Comparison of ENCODE assay signal across 8 cellular contexts in genomic region chr13:49976314-49977258, GRCh38. TPM values are rescaled to one million over a fixed set of nuclear protein-coding genes. Genes with fewer than 3 reads are reported as not detected.
DNase-seq lines count a peak whose midpoint lies in the region; ATAC-seq and TF ChIP-seq lines count a peak whose summit lies in the region.

No MANE protein-coding gene starts in this region.

- ATAC-seq in activated CD4-positive, alpha-beta T cell treated with anti-CD3 and anti-CD28 coated beads for 36 hours: peak; percentile 83
- ATAC-seq in left lung (peak; percentile 94), HG03159 (IDR thresholded peaks at IDR 0.05; ENCODE audit: unreplicated experiment) (no peak)

- H4K20me1 ChIP-seq in DOHH2 (ENCODE audit: control insufficient read depth, insufficient read depth, low read depth, low read length): no peaks in the 10 kb centered on the region

- H3K9me3 Mint-ChIP-seq in activated CD4-positive, alpha-beta T cell treated with anti-CD3 and anti-CD28 coated beads for 36 hours (ENCODE audit: low read depth): no peaks in the 10 kb centered on the region
- no peaks in the 10 kb centered on the region for H3K9me3 Mint-ChIP-seq in chondrocyte (ENCODE audit: low read depth)

- no peak overlapping the region for H3K4me2 ChIP-seq in DOHH2 (ENCODE audit: low read length)

- no peaks in the 10 kb centered on the region for H3K36me3 Mint-ChIP-seq in activated CD4-positive, alpha-beta T cell treated with anti-CD3 and anti-CD28 coated beads for 36 hours (ENCODE audit: low read depth)
- H3K36me3 Mint-ChIP-seq in chondrocyte (ENCODE audit: low read depth): peaks cover 1% of the 10 kb centered on the region

- DNase-seq in NCI-H446 (lab: John Stamatoyannopoulos, UW): peak; percentile 3 to 57
- peak; percentile 87 for DNase-seq in activated CD4-positive, alpha-beta T cell treated with anti-CD3 and anti-CD28 coated beads for 36 hours
- DNase-seq in chondrocyte (ENCODE audit: low spot score): no peak
- peak; percentile 55 to 83 for DNase-seq in left lung
- DNase-seq in stimulated activated CD4-positive, alpha-beta T cell treated with anti-CD3 and anti-CD28 coated beads, TNF-alpha, amount 100 ng/mL, for 1 hour (ENCODE audit: low read depth in 3 of 3, low spot score in 1 of 3): peak; percentile 35 to 65 (median 58)

- no peaks in the 10 kb centered on the region for H3K4me1 Mint-ChIP-seq in activated CD4-positive, alpha-beta T cell treated with anti-CD3 and anti-CD28 coated beads for 36 hours
- H3K4me1 Mint-ChIP-seq in chondrocyte (ENCODE audit: low read depth): peaks cover 2% of the 10 kb centered on the region

- no peaks in the 10 kb centered on the region for H3F3A ChIP-seq in DOHH2 (ENCODE audit: control insufficient read depth, insufficient read depth)

- no peaks in the 10 kb centered on the region for H3K27me3 ChIP-seq in DOHH2 (ENCODE audit: control insufficient read depth, low read length)
- H3K27me3 ChIP-seq in left lung: no peaks in the 10 kb centered on the region

- H3K9me3 ChIP-seq in DOHH2 (ENCODE audit: control insufficient read depth, insufficient read depth, low read length): no peaks in the 10 kb centered on the region
- H3K9me3 ChIP-seq in HEK293 (ENCODE audit: control insufficient read depth, insufficient read depth, low read depth, low read length): no peaks in the 10 kb centered on the region
- H3K9me3 ChIP-seq in left lung: no peaks in the 10 kb centered on the region

- POLR2A ChIA-PET in HEK293 (lab: Yijun Ruan, JAX): interaction anchor here (1.1 kb wide), 1 partner anchor 106 kb away, joined by 3 read pairs; no protein-coding TSS in a partner anchor
- POLR2A ChIA-PET in activated CD4-positive, alpha-beta T cell treated with anti-CD3 and anti-CD28 coated beads for 36 hours (lab: Charles Lee): interaction anchor here (0.9 kb wide), 1 partner anchor 106 kb away, joined by 3 read pairs; no protein-coding TSS in a partner anchor

- H3K9me2 ChIP-seq in DOHH2 (replicated peaks; ENCODE audit: control insufficient read depth, low read length): no peaks in the 10 kb centered on the region

- intact Hi-C loops in activated CD4-positive, alpha-beta T cell treated with anti-CD3 and anti-CD28 coated beads for 36 hours (cut with DNase I, micrococcal nuclease): loop anchor here (1.0 to 5.0 kb wide), 6 partner anchors 291 to 1094 kb away; no protein-coding TSS in a partner anchor
- intact Hi-C loops in left lung (cut with DNase I): loop anchor here in 1 of 2 donors (5.0 to 10.0 kb wide), 2 partner anchors 826 to 938 kb away; no protein-coding TSS in a partner anchor

- no peak overlapping the region for H3K27ac Mint-ChIP-seq in activated CD4-positive, alpha-beta T cell treated with anti-CD3 and anti-CD28 coated beads for 36 hours
- no peak overlapping the region for H3K27ac Mint-ChIP-seq in chondrocyte (ENCODE audit: unreplicated experiment)

- H3K36me3 ChIP-seq in DOHH2 (ENCODE audit: control insufficient read depth, low read length) (no peaks in the 10 kb centered on the region), HEK293 (ENCODE audit: control insufficient read depth in 2 of 2, insufficient read depth in 1 of 2, low read length in 2 of 2) (no peaks in the 10 kb centered on the region), left lung (peaks cover 0 to 11% of the 10 kb centered on the region in 2 donors)

- H3K27me3 Mint-ChIP-seq in activated CD4-positive, alpha-beta T cell treated with anti-CD3 and anti-CD28 coated beads for 36 hours: no peaks in the 10 kb centered on the region
- H3K27me3 Mint-ChIP-seq in chondrocyte (ENCODE audit: low read depth): no peaks in the 10 kb centered on the region

- H3K4me1 ChIP-seq in DOHH2 (ENCODE audit: control insufficient read depth, low read length) (peaks cover 12% of the 10 kb centered on the region), HEK293 (ENCODE audit: control insufficient read depth, insufficient read depth, low read length) (no peaks in the 10 kb centered on the region), left lung (peaks cover 0 to 5% of the 10 kb centered on the region in 2 donors)

- H3K4me3 Mint-ChIP-seq in activated CD4-positive, alpha-beta T cell treated with anti-CD3 and anti-CD28 coated beads for 36 hours: no peak overlapping the region
- H3K4me3 Mint-ChIP-seq in chondrocyte (ENCODE audit: unreplicated experiment): no peak overlapping the region

- H3K79me2 ChIP-seq in DOHH2 (ENCODE audit: control insufficient read depth, low read length): no peaks in the 10 kb centered on the region

- CTCF ChIA-PET in HEK293 (lab: Yijun Ruan, JAX): interaction anchor here (0.5 to 1.7 kb wide), 26 partner anchors 9 to 1096 kb away, joined by 3 to 10 read pairs (median 3); partner anchors contain the start of gene TRIM13
- CTCF ChIA-PET in activated CD4-positive, alpha-beta T cell treated with anti-CD3 and anti-CD28 coated beads for 36 hours (lab: Charles Lee): interaction anchor here (0.5 to 2.8 kb wide), 38 partner anchors 11 to 1144 kb away, joined by 3 to 19 read pairs (median 3); partner anchors contain the start of genes SPRYD7 and TRIM13

- H3K4me3 ChIP-seq in DOHH2 (ENCODE audit: low read length) (no peak overlapping the region), HEK293 (ENCODE audit: low read depth, low read length) (no peak overlapping the region), left lung (no peak overlapping the region)

- H3K27ac ChIP-seq in DOHH2 (ENCODE audit: low read depth, low read length) (no peak overlapping the region), HEK293 (ENCODE audit: extremely low read depth, low read depth, low read length) (no peak overlapping the region), left lung (no peak overlapping the region)

- TF ChIP-seq CTCF in DOHH2 (IDR thresholded peaks at IDR 0.05; ENCODE audit: low read depth, low read length, poor library complexity, severe bottlenecking) (peak; percentile 97), HEK293 (tag by site-specific recombination; IDR thresholded peaks at IDR 0.05) (no peak; the same call in 1 of the 2 replicates), chondrocyte (IDR thresholded peaks at IDR 0.05) (peak; percentile 96), left lung (IDR thresholded peaks at IDR 0.05) (peak; percentile 80 to 86)

TF ChIP-seq in HEK293, 187 proteins besides CTCF, POLR2A, EP300 and RAD21 (continues in another document):
- TF ChIP-seq ZNF654 (tag by site-specific recombination; IDR thresholded peaks at IDR 0.05; ENCODE audit: low read depth) (peak; percentile 75), ZNF670 (tag by site-specific recombination; IDR thresholded peaks at IDR 0.05; ENCODE audit: low read depth) (no peak), ZNF2 (tag by site-specific recombination; IDR thresholded peaks at IDR 0.05) (0 out of 2 replicates have a peak, but pooled peaks have one; percentile 30), OSR2 (tag by site-specific recombination; IDR thresholded peaks at IDR 0.05) (no peak), ZNF23 (tag by site-specific recombination; IDR thresholded peaks at IDR 0.05; ENCODE audit: borderline replicate concordance) (no peak), MYNN (tag by site-specific recombination; IDR thresholded peaks at IDR 0.05; ENCODE audit: borderline replicate concordance) (no peak), SCRT2 (tag by site-specific recombination; IDR thresholded peaks at IDR 0.05) (peak; percentile 21; the same call in 1 of the 2 replicates), ZNF280C (tag by site-specific recombination; IDR thresholded peaks at IDR 0.05) (no peak), ZBTB48 (tag by site-specific recombination; IDR thresholded peaks at IDR 0.05) (no peak), ZNF558 (tag by site-specific recombination; IDR thresholded peaks at IDR 0.05) (no peak), ZEB2 (tag by site-specific recombination; IDR thresholded peaks at IDR 0.05) (0 out of 2 replicates have a peak, but pooled peaks have one; percentile 33), ZFHX2 (tag by site-specific recombination; conservative IDR thresholded peaks at IDR 0.05) (no peak), ZNF48 (tag by site-specific recombination; IDR thresholded peaks at IDR 0.05) (no peak), ZBTB20 (tag by site-specific recombination; IDR thresholded peaks at IDR 0.05) (no peak), ZNF404 (tag by site-specific recombination; IDR thresholded peaks at IDR 0.05) (no peak), ZNF510 (tag by site-specific recombination; IDR thresholded peaks at IDR 0.05; ENCODE audit: insufficient replicate concordance) (no peak), ZSCAN30 (tag by site-specific recombination; IDR thresholded peaks at IDR 0.05) (no peak), ZNF843 (tag by site-specific recombination; IDR thresholded peaks at IDR 0.05) (no peak), KLF16 (tag by site-specific recombination; IDR thresholded peaks at IDR 0.05) (no peak)

RNA-seq across cellular contexts. Expression of gene TRIM13, which starts 20.3 kb away (rescaled TPM):
- 10 to 100 TPM; 10.6 to 12.9 TPM for total RNA-seq in activated CD4-positive, alpha-beta T cell treated with anti-CD3 and anti-CD28 coated beads for 36 hours
- total RNA-seq in chondrocyte (24.4 to 30.8 TPM (median 27.7 TPM) in 3 replicates), left lung (10 to 100 TPM; 30.5 to 32.0 TPM)

RNA-seq across cellular contexts. Expression of gene KCNRG, which starts 38.7 kb away (rescaled TPM):
- total RNA-seq in activated CD4-positive, alpha-beta T cell treated with anti-CD3 and anti-CD28 coated beads for 36 hours: under 1 TPM; 0.11 to 0.12 TPM
- total RNA-seq in chondrocyte (0.22 to 0.59 TPM (median 0.36 TPM) in 3 replicates), left lung (1 to 10 TPM in 1 of 2 donors, under 1 TPM in 1; 0.67 to 2.8 TPM)

RNA-seq across cellular contexts. Expression of gene SPRYD7, which starts 40.4 kb away (rescaled TPM):
- total RNA-seq in activated CD4-positive, alpha-beta T cell treated with anti-CD3 and anti-CD28 coated beads for 36 hours: 1 to 10 TPM; 4.8 to 4.9 TPM
- total RNA-seq in chondrocyte (6.9 to 8.8 TPM (median 7.5 TPM) in 3 replicates), left lung (10 to 100 TPM; 10.4 to 13.9 TPM)
